ENCODE assay signal across 8 cellular contexts in genomic region chr1:198088360-198089071, GRCh38.
DNase-seq lines count a peak whose midpoint lies in the region; ATAC-seq, FAIRE-seq and TF ChIP-seq lines count a peak whose summit lies in the region.

No MANE protein-coding gene starts in this region.

- H3K9me3 ChIP-seq in adrenal gland (replicated peaks in 1 of 3) (no peaks in the 10 kb centered on the region), suprapubic skin (no peaks in the 10 kb centered on the region)

- WGBS in adrenal gland, 4 donors: 26 to 37% (median 28%) methylated on average over 4 of the region's 4 CpGs
- WGBS in suprapubic skin: 30% methylated on average over 4 of the region's 4 CpGs

- intact Hi-C loops in adrenal gland (cut with DNase I): loop anchor here (5.0 to 10.0 kb wide), 4 partner anchors 69 to 376 kb away; partner anchors contain the start of gene NEK7 (in 1 of the 2)

- DNase-seq in AG09319 (ENCODE audit: extremely low read depth, low read depth): peak; percentile 32
- DNase-seq in GM12891 (ENCODE audit: insufficient read length, low spot score): peak; percentile 7
- peak; percentile 66 for DNase-seq in M059J (ENCODE audit: low read depth)
- peak in 4 of 7 donors; percentile 11 to 22 (median 20) for DNase-seq in adrenal gland
- peak; percentile 40 for DNase-seq in iPS-NIHi11 (ENCODE audit: low spot score)
- DNase-seq in suprapubic skin (ENCODE audit: low spot score in 2 of 2): no peak
- DNase-seq in middle frontal gyrus (ENCODE audit: extremely low spot score, low spot score): no peak

- peak; percentile 52 for FAIRE-seq in GM12891 (lab: Jason Lieb, UNC)

- no peak for TF ChIP-seq POLR2A in GM12891 (IDR thresholded peaks at IDR 0.05; ENCODE audit: low read depth, low read length)
- no peak for TF ChIP-seq POLR2A in adrenal gland (IDR thresholded peaks at IDR 0.05)
- no peak for TF ChIP-seq POLR2A in suprapubic skin (IDR thresholded peaks at IDR 0.05)

- H3K4me1 ChIP-seq in adrenal gland (replicated peaks in 1 of 2) (no peaks in the 10 kb centered on the region), suprapubic skin (no peaks in the 10 kb centered on the region)

- H3K27me3 ChIP-seq in adrenal gland: no peaks in the 10 kb centered on the region
- peaks cover 2% of the 10 kb centered on the region for H3K27me3 ChIP-seq in suprapubic skin

- TF ChIP-seq CTCF in AG09319 (IDR thresholded peaks at IDR 0.05; ENCODE audit: low read depth, low read length): peak; percentile 57
- peak; percentile 32 to 74 (median 64) for TF ChIP-seq CTCF in adrenal gland (IDR thresholded peaks at IDR 0.05)
- TF ChIP-seq CTCF in suprapubic skin (IDR thresholded peaks at IDR 0.05): peak; percentile 31 to 38

- H3K36me3 ChIP-seq in adrenal gland (replicated peaks in 1 of 2): no peaks in the 10 kb centered on the region
- no peaks in the 10 kb centered on the region for H3K36me3 ChIP-seq in suprapubic skin

- TF ChIP-seq EP300 in suprapubic skin (IDR thresholded peaks at IDR 0.05): no peak

- H3K4me3 ChIP-seq in adrenal gland (no peak overlapping the region), suprapubic skin (no peak overlapping the region)

- H3K27ac ChIP-seq in adrenal gland (no peak overlapping the region), suprapubic skin (no peak overlapping the region)

- ATAC-seq in HG03520 (IDR thresholded peaks at IDR 0.05; ENCODE audit: unreplicated experiment): no peak

TF ChIP-seq in GM12891, 5 proteins besides CTCF, POLR2A, EP300 and RAD21:
- no peak for TF ChIP-seq PAX5 (IDR thresholded peaks at IDR 0.05; ENCODE audit: insufficient read depth, low read length, severe bottlenecking)
- TF ChIP-seq POU2F2 (IDR thresholded peaks at IDR 0.05; ENCODE audit: low read depth, low read length): no peak
- TF ChIP-seq SPI1 (IDR thresholded peaks at IDR 0.05; ENCODE audit: low read depth, low read length): no peak
- no peak for TF ChIP-seq POLR2AphosphoS5 (IDR thresholded peaks at IDR 0.05; ENCODE audit: low read depth, low read length)
- TF ChIP-seq TAF1 (IDR thresholded peaks at IDR 0.05; ENCODE audit: low read depth, low read length): no peak

Comparison
In these comparisons a context has a peak if more than half of its experiments do, and no peak if none do; other contexts are left out.
1. DNase-seq: peak in AG09319 (single experiment), GM12891 (single experiment), M059J (single experiment), adrenal gland (4 of 7) and iPS-NIHi11 (single experiment); none in suprapubic skin (0 of 2) and middle frontal gyrus (single experiment).
2. Peak in every context shown above with its lines, with median percentiles within 50 percentile points of each other: CTCF ChIP-seq.